In the genomic region with DNA sequence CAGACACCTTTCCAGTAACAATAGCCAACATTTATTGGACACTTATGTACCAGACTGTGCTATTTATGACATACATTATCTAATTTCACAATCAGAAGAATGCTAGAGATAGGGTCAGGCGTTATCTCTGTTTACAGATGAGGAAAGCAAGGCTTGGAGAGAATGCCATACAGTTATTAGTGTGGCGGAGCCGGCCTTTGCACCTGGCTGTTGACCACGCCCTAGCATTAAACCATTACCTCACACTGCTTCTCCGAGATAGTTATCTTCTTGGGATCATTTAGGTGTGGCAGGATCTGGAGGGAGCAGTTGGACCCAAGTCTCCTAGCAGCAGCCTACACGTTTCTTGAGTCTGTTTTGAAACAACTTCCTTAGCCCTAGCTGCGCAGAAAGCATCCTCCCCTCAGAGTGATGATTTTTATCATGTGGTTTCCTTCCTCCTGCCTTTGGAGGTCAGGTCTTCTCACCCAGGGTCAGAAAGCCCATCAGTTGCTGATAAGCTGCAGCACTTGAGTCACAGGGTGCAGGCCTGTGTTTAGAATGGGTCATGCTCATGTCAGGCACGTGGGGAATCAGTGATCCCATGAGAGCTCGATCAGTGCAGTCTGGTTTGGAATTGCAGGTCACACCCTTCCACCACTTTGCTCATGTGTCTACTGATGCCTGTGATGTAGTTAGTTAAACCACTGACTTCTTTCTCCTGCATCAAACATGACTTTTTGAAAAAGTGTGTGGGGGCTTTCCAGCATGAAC, we compare ENCODE assay signal across 1 cellular context.
TF ChIP-seq lines count a peak whose summit lies in the region.

No MANE protein-coding gene starts in this region.

TF ChIP-seq in K562, 482 proteins besides CTCF, POLR2A, EP300 and RAD21 (continued from another document and continues in another):
- TF ChIP-seq ZBTB40 (IDR thresholded peaks at IDR 0.05): no peak
- no peak for TF ChIP-seq ZBTB40 (CRISPR knock-in tag; IDR thresholded peaks at IDR 0.05)
- no peak for TF ChIP-seq SFPQ (IDR thresholded peaks at IDR 0.05; ENCODE audit: low read depth, low read length)
- no peak for TF ChIP-seq NFIC (IDR thresholded peaks at IDR 0.05)
- TF ChIP-seq ZBTB12 (CRISPR knock-in tag; IDR thresholded peaks at IDR 0.05): 0 out of 2 replicates have a peak, but pooled peaks have one; percentile 8
- no peak for TF ChIP-seq U2AF2 (optimal IDR thresholded peaks at IDR 0.05; ENCODE audit: low read depth, low read length)
- TF ChIP-seq ZNF561 (CRISPR knock-in tag; conservative IDR thresholded peaks at IDR 0.05): no peak
- 0 out of 2 replicates have a peak, but pooled peaks have one; percentile 37 for TF ChIP-seq ZNF584 (CRISPR knock-in tag; IDR thresholded peaks at IDR 0.05; ENCODE audit: low read depth)
- TF ChIP-seq ZNF589 (CRISPR knock-in tag; IDR thresholded peaks at IDR 0.05; ENCODE audit: low read depth): peak; percentile 93
- TF ChIP-seq ZBTB17 (CRISPR knock-in tag; IDR thresholded peaks at IDR 0.05): peak; percentile 77
- no peak for TF ChIP-seq SLC30A9 (CRISPR knock-in tag; IDR thresholded peaks at IDR 0.05)
- no peak for TF ChIP-seq TAF15 (IDR thresholded peaks at IDR 0.05; ENCODE audit: low read depth, low read length)
- TF ChIP-seq, protein P1, sequence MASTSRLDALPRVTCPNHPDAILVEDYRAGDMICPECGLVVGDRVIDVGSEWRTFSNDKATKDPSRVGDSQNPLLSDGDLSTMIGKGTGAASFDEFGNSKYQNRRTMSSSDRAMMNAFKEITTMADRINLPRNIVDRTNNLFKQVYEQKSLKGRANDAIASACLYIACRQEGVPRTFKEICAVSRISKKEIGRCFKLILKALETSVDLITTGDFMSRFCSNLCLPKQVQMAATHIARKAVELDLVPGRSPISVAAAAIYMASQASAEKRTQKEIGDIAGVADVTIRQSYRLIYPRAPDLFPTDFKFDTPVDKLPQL (IDR thresholded peaks at IDR 0.05; ENCODE audit: extremely low read depth, insufficient read length): no peak
- no peak for TF ChIP-seq TEAD2 (tag; IDR thresholded peaks at IDR 0.05)
- TF ChIP-seq, protein P2, sequence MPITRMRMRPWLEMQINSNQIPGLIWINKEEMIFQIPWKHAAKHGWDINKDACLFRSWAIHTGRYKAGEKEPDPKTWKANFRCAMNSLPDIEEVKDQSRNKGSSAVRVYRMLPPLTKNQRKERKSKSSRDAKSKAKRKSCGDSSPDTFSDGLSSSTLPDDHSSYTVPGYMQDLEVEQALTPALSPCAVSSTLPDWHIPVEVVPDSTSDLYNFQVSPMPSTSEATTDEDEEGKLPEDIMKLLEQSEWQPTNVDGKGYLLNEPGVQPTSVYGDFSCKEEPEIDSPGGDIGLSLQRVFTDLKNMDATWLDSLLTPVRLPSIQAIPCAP (CRISPR knock-in tag; IDR thresholded peaks at IDR 0.05; ENCODE audit: borderline replicate concordance): no peak
- TF ChIP-seq ZNF780A (CRISPR knock-in tag; IDR thresholded peaks at IDR 0.05): no peak
- TF ChIP-seq ZKSCAN1 (IDR thresholded peaks at IDR 0.05; ENCODE audit: low read depth, low read length): no peak
- no peak for TF ChIP-seq ESRRB (CRISPR knock-in tag; IDR thresholded peaks at IDR 0.05; ENCODE audit: borderline replicate concordance)
- no peak for TF ChIP-seq MTA3 (IDR thresholded peaks at IDR 0.05; ENCODE audit: borderline replicate concordance)
- TF ChIP-seq FOXJ3 (CRISPR knock-in tag; IDR thresholded peaks at IDR 0.05): no peak
- TF ChIP-seq ZNF311 (CRISPR knock-in tag; IDR thresholded peaks at IDR 0.05): no peak
- peak; percentile 79 for TF ChIP-seq GATA2 (CRISPR knock-in tag; IDR thresholded peaks at IDR 0.05)
- TF ChIP-seq TGIF2 (CRISPR knock-in tag; IDR thresholded peaks at IDR 0.05): no peak
- no peak for TF ChIP-seq HNRNPL (IDR thresholded peaks at IDR 0.05; ENCODE audit: low read depth, low read length)
- no peak for TF ChIP-seq TAF1 (IDR thresholded peaks at IDR 0.05; ENCODE audit: control insufficient read depth, extremely low read depth, insufficient read depth, low read length, severe bottlenecking)
- TF ChIP-seq SMAD1 (IDR thresholded peaks at IDR 0.05; ENCODE audit: low read depth, low read length, partially characterized antibody): no peak
- no peak for TF ChIP-seq ZNF512 (tag; IDR thresholded peaks at IDR 0.05)
- TF ChIP-seq ZFP36 (IDR thresholded peaks at IDR 0.05; ENCODE audit: low read depth, low read length, partially characterized antibody): no peak
- TF ChIP-seq ARNT (IDR thresholded peaks at IDR 0.05): 0 out of 4 replicates have a peak, but pooled peaks of 1 of the 2 experiments have one; percentile 36
- TF ChIP-seq HDAC8 (tag; IDR thresholded peaks at IDR 0.05): no peak
- no peak for TF ChIP-seq ZNF121 (CRISPR knock-in tag; conservative IDR thresholded peaks at IDR 0.05)
- TF ChIP-seq NCOA6 (IDR thresholded peaks at IDR 0.05): no peak
- no peak for TF ChIP-seq MEF2A (IDR thresholded peaks at IDR 0.05; ENCODE audit: control insufficient read depth, low read depth, low read length)
- TF ChIP-seq MBD1 (CRISPR knock-in tag; IDR thresholded peaks at IDR 0.05): no peak
- no peak for TF ChIP-seq RBM15 (IDR thresholded peaks at IDR 0.05; ENCODE audit: insufficient read depth, low read length)
- TF ChIP-seq, protein P3, sequence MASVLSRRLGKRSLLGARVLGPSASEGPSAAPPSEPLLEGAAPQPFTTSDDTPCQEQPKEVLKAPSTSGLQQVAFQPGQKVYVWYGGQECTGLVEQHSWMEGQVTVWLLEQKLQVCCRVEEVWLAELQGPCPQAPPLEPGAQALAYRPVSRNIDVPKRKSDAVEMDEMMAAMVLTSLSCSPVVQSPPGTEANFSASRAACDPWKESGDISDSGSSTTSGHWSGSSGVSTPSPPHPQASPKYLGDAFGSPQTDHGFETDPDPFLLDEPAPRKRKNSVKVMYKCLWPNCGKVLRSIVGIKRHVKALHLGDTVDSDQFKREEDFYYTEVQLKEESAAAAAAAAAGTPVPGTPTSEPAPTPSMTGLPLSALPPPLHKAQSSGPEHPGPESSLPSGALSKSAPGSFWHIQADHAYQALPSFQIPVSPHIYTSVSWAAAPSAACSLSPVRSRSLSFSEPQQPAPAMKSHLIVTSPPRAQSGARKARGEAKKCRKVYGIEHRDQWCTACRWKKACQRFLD (CRISPR knock-in tag; IDR thresholded peaks at IDR 0.05): no peak
- TF ChIP-seq MCM5 (IDR thresholded peaks at IDR 0.05; ENCODE audit: low read depth): no peak
- no peak for TF ChIP-seq THRAP3 (IDR thresholded peaks at IDR 0.05; ENCODE audit: borderline replicate concordance)
- TF ChIP-seq COPS2 (conservative IDR thresholded peaks at IDR 0.05): no peak
